ENCODE assay signal across 11 cellular contexts in genomic region chr3:172530566-172530965, GRCh38. TPM values are rescaled to one million over a fixed set of nuclear protein-coding genes. Genes with fewer than 3 reads are reported as not detected.
DNase-seq lines count a peak whose midpoint lies in the region; ATAC-seq and TF ChIP-seq lines count a peak whose summit lies in the region.
"Had no signal": no experiment of that assay in that cellular context is flagged by ENCODE, and none has a peak within 500 bp of the region (broad histone marks: within the 10 kb centered on the region; RNA-seq: fewer than 3 reads in every experiment).

No MANE protein-coding gene starts in this region.

- no peaks in the 10 kb centered on the region for H3K36me3 Mint-ChIP-seq in T-cell
- H3K36me3 Mint-ChIP-seq: immature natural killer cell had no signal

- H3K4me3 ChIP-seq in gastroesophageal sphincter (no peak overlapping the region), tibial nerve (no peak overlapping the region)
- H3K4me3 ChIP-seq: prostate gland had no signal

- H3K27me3 ChIP-seq in gastroesophageal sphincter = no peaks in the 10 kb centered on the region
- H3K27me3 ChIP-seq in tibial nerve = no peaks in the 10 kb centered on the region

- WGBS in gastroesophageal sphincter (ENCODE audit: low coverage in 1 of 2), 2 donors = 33 to 86% methylated on average over 1 to 2 of the region's 2 CpGs
- 71 to 72% methylated on average over 2 of the region's 2 CpGs for WGBS in tibial nerve, 2 donors

- H3K4me3 Mint-ChIP-seq in T-cell = peak overlapping the region in 1 of 3 donors; percentile 54

- TF ChIP-seq POLR2A in gastroesophageal sphincter (IDR thresholded peaks at IDR 0.05) (no peak), tibial nerve (IDR thresholded peaks at IDR 0.05) (no peak)

- peak overlapping the region; percentile 84 to 87 for H3K27ac Mint-ChIP-seq in T-cell

- TF ChIP-seq EP300 in gastroesophageal sphincter (IDR thresholded peaks at IDR 0.05) (no peak), tibial nerve (IDR thresholded peaks at IDR 0.05) (no peak)

- ATAC-seq in HG02623 (IDR thresholded peaks at IDR 0.05; ENCODE audit: unreplicated experiment) (peak; percentile 66), T-cell (replicated peaks in 1 of 4) (peak; percentile 77 to 82 (median 78)), gastroesophageal sphincter (peak; percentile 76)

- peak; percentile 34 for DNase-seq in CD1c-positive myeloid dendritic cell (ENCODE audit: extremely low spot score)
- peak in 2 of 34 experiments; percentile 4 to 5 for DNase-seq in T-cell
- no peak for DNase-seq in germinal center (ENCODE audit: low spot score)
- DNase-seq in NCI-H510A treated with DMSO at 0.1 percent for 48 hours (lab: John Stamatoyannopoulos, UW) = no peak
- no peak for DNase-seq in tibial nerve (ENCODE audit: low spot score in 2 of 2)
- no peak for DNase-seq in NCI-H1436 treated with DMSO at 0.1 percent for 48 hours (lab: John Stamatoyannopoulos, UW)
- DNase-seq: immature natural killer cell, NCI-H1048 had no signal

- no peaks in the 10 kb centered on the region for H3K27me3 Mint-ChIP-seq in T-cell

- H3K4me1 Mint-ChIP-seq in T-cell = peaks cover 19 to 28% (median 20%) of the 10 kb centered on the region in 3 donors

- no peaks in the 10 kb centered on the region for H3K4me1 ChIP-seq in gastroesophageal sphincter
- no peaks in the 10 kb centered on the region for H3K4me1 ChIP-seq in tibial nerve
- H3K4me1 ChIP-seq: prostate gland had no signal

- POLR2A ChIA-PET in T-cell (lab: Charles Lee) = interaction anchor here in 1 of 2 donors (0.6 to 0.8 kb wide), 2 partner anchors 10 to 14 kb away, joined by 3 read pairs; no protein-coding TSS in a partner anchor

- no peaks in the 10 kb centered on the region for H3K9me3 Mint-ChIP-seq in T-cell
- H3K9me3 Mint-ChIP-seq: immature natural killer cell had no signal

- no peak for TF ChIP-seq CTCF in gastroesophageal sphincter (IDR thresholded peaks at IDR 0.05)
- no peak for TF ChIP-seq CTCF in tibial nerve (IDR thresholded peaks at IDR 0.05)

- CTCF ChIA-PET in T-cell (lab: Charles Lee) = interaction anchor here (0.6 to 2.4 kb wide), 12 partner anchors 8 to 202 kb away, joined by 3 to 18 read pairs (median 4); no protein-coding TSS in a partner anchor

- H3K27ac ChIP-seq in gastroesophageal sphincter (no peak overlapping the region), tibial nerve (no peak overlapping the region)
- H3K27ac ChIP-seq: prostate gland had no signal

- H3K36me3 ChIP-seq in gastroesophageal sphincter (no peaks in the 10 kb centered on the region), tibial nerve (no peaks in the 10 kb centered on the region)
- H3K36me3 ChIP-seq: prostate gland had no signal

- H3K9me3 ChIP-seq in gastroesophageal sphincter = no peaks in the 10 kb centered on the region
- no peaks in the 10 kb centered on the region for H3K9me3 ChIP-seq in tibial nerve
- H3K9me3 ChIP-seq: prostate gland had no signal

RNA-seq across cellular contexts. Expression of gene TNFSF10, which starts 7.3 kb away (rescaled TPM):
- 10 to 100 TPM; 22.3 to 49.7 (median 35.8) TPM for total RNA-seq in T-cell
- total RNA-seq in gastroesophageal sphincter = 10 to 100 TPM; 21.5 to 32.3 (median 27.1) TPM
- 10 to 100 TPM; 24.6 to 54.1 (median 37.3) TPM for total RNA-seq in tibial nerve
